Comparison of ENCODE assay signal across 21 cellular contexts in genomic region chr6:1039746-1040145, GRCh38.
DNase-seq lines count a peak whose midpoint lies in the region; ATAC-seq and TF ChIP-seq lines count a peak whose summit lies in the region.
"Had no signal": no experiment of that assay in that cellular context is flagged by ENCODE, and none has a peak within 500 bp of the region (broad histone marks: within the 10 kb centered on the region; RNA-seq: fewer than 3 reads in every experiment).

No MANE protein-coding gene starts in this region.

- DNase-seq in RWPE2 (ENCODE audit: low spot score), result no peak
- peak; percentile 72 for DNase-seq in epithelial cell of prostate (ENCODE audit: low read depth, low spot score)
- DNase-seq in lower lobe of right lung, result no peak
- DNase-seq in thyroid gland, result peak; percentile 5 to 23
- DNase-seq in SIG-M5 (lab: John Stamatoyannopoulos, UW), result no peak
- DNase-seq in stimulated activated CD4-positive, alpha-beta T cell treated with anti-CD3 and anti-CD28 coated beads, Interleukin-2, amount 100 ng/mL, for 24 hours, result no peak
- no peak for DNase-seq in brain microvascular endothelial cell
- DNase-seq: BE2C; DND-41; H7; Kasumi-1; MM.1S; NCI-H1092 treated with DMSO at 0.1 percent for 48 hours; NCI-H2029 treated with DMSO at 0.1 percent for 48 hours; NCI-H226; NCI-H510A treated with DMSO at 0.1 percent for 48 hours; NCI-H748 treated with DMSO at 0.1 percent for 48 hours; NK-92 treated with Interleukin-12 subunit alpha and Interleukin-12 subunit beta, amount 100 ng/mL, for 24 hours had no signal

- H3K9me3 ChIP-seq in RWPE2 (ENCODE audit: severe bottlenecking) (no peaks in the 10 kb centered on the region), lower lobe of right lung (no peaks in the 10 kb centered on the region), thyroid gland (no peaks in the 10 kb centered on the region)
- H3K9me3 ChIP-seq: BE2C had no signal

- 66 to 84% methylated on average over 2 of the region's 2 CpGs for WGBS in thyroid gland, 2 donors

- H3K27ac ChIP-seq in RWPE2 (ENCODE audit: poor library complexity, severe bottlenecking) (no peak overlapping the region), epithelial cell of prostate (peak overlapping the region; percentile 76), lower lobe of right lung (no peak overlapping the region), thyroid gland (no peak overlapping the region), brain microvascular endothelial cell (no peak overlapping the region)

- no peaks in the 10 kb centered on the region for H3K27me3 ChIP-seq in RWPE2 (ENCODE audit: insufficient read depth, poor library complexity, severe bottlenecking)
- H3K27me3 ChIP-seq in lower lobe of right lung (ENCODE audit: low read depth), result no peaks in the 10 kb centered on the region
- H3K27me3 ChIP-seq in thyroid gland, result no peaks in the 10 kb centered on the region
- H3K27me3 ChIP-seq in brain microvascular endothelial cell (replicated peaks), result no peaks in the 10 kb centered on the region

- no peaks in the 10 kb centered on the region for H3K36me3 ChIP-seq in RWPE2 (ENCODE audit: low read depth)
- no peaks in the 10 kb centered on the region for H3K36me3 ChIP-seq in lower lobe of right lung
- no peaks in the 10 kb centered on the region for H3K36me3 ChIP-seq in thyroid gland
- no peaks in the 10 kb centered on the region for H3K36me3 ChIP-seq in brain microvascular endothelial cell (replicated peaks)
- H3K36me3 ChIP-seq: BE2C had no signal

- TF ChIP-seq CTCF in RWPE2 (IDR thresholded peaks at IDR 0.05; ENCODE audit: poor library complexity, severe bottlenecking) (no peak), lower lobe of right lung (IDR thresholded peaks at IDR 0.05) (no peak), thyroid gland (IDR thresholded peaks at IDR 0.05) (no peak), brain microvascular endothelial cell (IDR thresholded peaks at IDR 0.05; ENCODE audit: low read depth, low read length, missing control alignments) (no peak)

- H3K4me1 ChIP-seq in RWPE2 (ENCODE audit: insufficient read depth, poor library complexity, severe bottlenecking), result peaks cover 13% of the 10 kb centered on the region
- H3K4me1 ChIP-seq in lower lobe of right lung, result peaks cover 6% of the 10 kb centered on the region
- peaks cover 0 to 6% of the 10 kb centered on the region in 2 donors for H3K4me1 ChIP-seq in thyroid gland
- H3K4me1 ChIP-seq: BE2C had no signal

- intact Hi-C loops in lower lobe of right lung (cut with DNase I) (no loop called here), thyroid gland (cut with DNase I) (no loop called here)

- TF ChIP-seq POLR2A in thyroid gland (IDR thresholded peaks at IDR 0.05), result no peak

- H3K4me3 ChIP-seq in RWPE2 (ENCODE audit: severe bottlenecking) (no peak overlapping the region), lower lobe of right lung (no peak overlapping the region), thyroid gland (replicated peaks in 1 of 3) (no peak overlapping the region), brain microvascular endothelial cell (ENCODE audit: low read depth, low read length) (no peak overlapping the region)
- H3K4me3 ChIP-seq: GM12878 had no signal

- ATAC-seq in RWPE2 (ENCODE audit: low read depth) (peak; percentile 30; the same call in 1 of the 3 replicates), lower lobe of right lung (peak; percentile 54 to 57), GM21576 (IDR thresholded peaks at IDR 0.05; ENCODE audit: unreplicated experiment) (no peak)
- ATAC-seq: GM12878, Panc1 had no signal

- in situ Hi-C loops in brain microvascular endothelial cell (cut with HindIII; ENCODE audit: low pct_ligation_motif_present, low sequenced_read_pairs), result no loop called here

Comparison
In these comparisons a context has a peak if more than half of its experiments do, and no peak if none do; other contexts are left out.
1. DNase-seq: peak in epithelial cell of prostate (single experiment) and thyroid gland (2 of 2); none in RWPE2 (single experiment), lower lobe of right lung (single experiment), SIG-M5 (single experiment), stimulated activated CD4-positive, alpha-beta T cell treated with anti-CD3 and anti-CD28 coated beads, Interleukin-2, amount 100 ng/mL, for 24 hours (0 of 2) and brain microvascular endothelial cell (single experiment).